ENCODE assay signal across 8 cellular contexts in the genomic region with DNA sequence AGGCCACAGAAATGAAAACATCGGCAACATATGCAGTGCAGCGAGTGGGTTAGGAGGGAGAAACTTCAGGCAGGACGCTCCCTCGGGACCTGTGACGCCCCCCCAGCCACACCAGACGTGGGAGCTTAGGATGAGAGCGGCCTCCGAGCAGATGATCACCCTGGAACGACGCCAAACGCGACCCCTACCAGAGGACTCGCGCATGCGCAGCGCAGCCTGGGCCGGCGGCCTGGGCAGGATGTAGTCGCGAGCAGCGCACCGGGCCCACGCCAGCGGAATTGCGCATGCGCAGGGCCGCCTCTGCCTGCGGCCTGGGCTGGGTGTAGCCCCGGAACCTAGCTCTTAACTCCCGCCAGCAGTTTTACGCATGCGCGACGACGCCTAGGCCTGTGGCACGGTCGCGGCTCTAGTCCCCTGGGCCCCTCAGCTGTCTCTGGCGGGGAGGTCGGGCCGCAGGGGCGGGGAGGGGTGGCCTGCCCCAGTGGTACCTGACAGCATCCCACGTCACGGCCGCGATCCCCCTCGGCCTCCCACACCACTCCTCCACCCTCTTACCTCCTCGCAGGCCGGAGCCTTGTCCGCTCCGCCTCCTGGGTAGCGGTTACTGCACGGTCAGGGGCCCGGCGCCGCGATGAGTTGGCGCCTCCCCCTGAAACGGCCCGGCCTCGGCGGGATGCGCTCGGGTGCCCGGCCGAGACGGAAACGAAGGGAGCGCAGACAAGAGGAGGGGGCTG. TPM values are rescaled to one million over a fixed set of nuclear protein-coding genes. Genes with fewer than 3 reads are reported as not detected.
DNase-seq lines count a peak whose midpoint lies in the region; ATAC-seq and TF ChIP-seq lines count a peak whose summit lies in the region.

Gene RCBTB2 (minus strand): TSS at position 608 of the 734 bp plus-strand sequence. CDS start 11,141 bp downstream, outside the sequence.

- peak; percentile 95 to 100 (median 98) for DNase-seq in CD4-positive, alpha-beta T cell
- peak; percentile 98 for DNase-seq in NCI-H82 treated with DMSO at 0.1 percent for 48 hours (lab: John Stamatoyannopoulos, UW; ENCODE audit: unreplicated experiment)
- peak; percentile 98 for DNase-seq in activated CD8-positive, alpha-beta T cell treated with anti-CD3 and anti-CD28 coated beads for 36 hours
- DNase-seq in ecto neural progenitor cell (ENCODE audit: low spot score), result peak; percentile 99
- peak; percentile 99 for DNase-seq in lower lobe of right lung
- DNase-seq in stimulated activated CD4-positive, alpha-beta T cell treated with anti-CD3 and anti-CD28 coated beads, TNF-alpha, amount 100 ng/mL, for 1 hour (ENCODE audit: low read depth in 3 of 3, low spot score in 1 of 3), result peak; percentile 98 to 99 (median 98)

- TF ChIP-seq CTCF in CD4-positive, alpha-beta T cell (IDR thresholded peaks at IDR 0.05), result no peak
- no peak for TF ChIP-seq CTCF in activated CD8-positive, alpha-beta T cell treated with anti-CD3 and anti-CD28 coated beads for 36 hours (IDR thresholded peaks at IDR 0.05)
- TF ChIP-seq CTCF in lower lobe of right lung (IDR thresholded peaks at IDR 0.05), result no peak

- intact Hi-C loops in CD4-positive, alpha-beta T cell (cut with DNase I, micrococcal nuclease), result loop anchor here (1.0 to 5.0 kb wide), 6 partner anchors 27 to 230 kb away; partner anchors contain the start of genes LPAR6 (in 1 of the 2) and RB1 (in 1 of the 2)
- intact Hi-C loops in activated CD8-positive, alpha-beta T cell treated with anti-CD3 and anti-CD28 coated beads for 36 hours (cut with micrococcal nuclease), result no loop called here
- intact Hi-C loops in lower lobe of right lung (cut with DNase I), result no loop called here

- ATAC-seq in CD4-positive, alpha-beta T cell (ENCODE audit: poor library complexity), result peak; percentile 88
- peak; percentile 80 for ATAC-seq in GM19452 (IDR thresholded peaks at IDR 0.05; ENCODE audit: unreplicated experiment)
- peak; percentile 57 for ATAC-seq in HG03575 (IDR thresholded peaks at IDR 0.05; ENCODE audit: extremely low read depth, insufficient number of reproducible peaks, low FRiP score, unreplicated experiment)
- peak; percentile 93 for ATAC-seq in activated CD8-positive, alpha-beta T cell treated with anti-CD3 and anti-CD28 coated beads for 36 hours
- ATAC-seq in lower lobe of right lung, result peak; percentile 98 to 99

- H3K4me3 Mint-ChIP-seq in CD4-positive, alpha-beta T cell, result peak within 1 kb of the TSS; percentile 97
- H3K4me3 Mint-ChIP-seq in activated CD8-positive, alpha-beta T cell treated with anti-CD3 and anti-CD28 coated beads for 36 hours, result peak within 1 kb of the TSS; percentile 90

- peaks cover 5% of the 10 kb centered on the region for H3K36me3 Mint-ChIP-seq in CD4-positive, alpha-beta T cell (ENCODE audit: low read depth)
- H3K36me3 Mint-ChIP-seq in activated CD8-positive, alpha-beta T cell treated with anti-CD3 and anti-CD28 coated beads for 36 hours (ENCODE audit: low read depth), result no peaks in the 10 kb centered on the region

- no peaks in the 10 kb centered on the region for H3K27me3 ChIP-seq in CD4-positive, alpha-beta T cell (ENCODE audit: control insufficient read depth, insufficient read depth, low read length)
- H3K27me3 ChIP-seq in lower lobe of right lung (ENCODE audit: low read depth), result no peaks in the 10 kb centered on the region

- no peaks in the 10 kb centered on the region for H3K9me3 ChIP-seq in CD4-positive, alpha-beta T cell (ENCODE audit: control insufficient read depth, low read length)
- no peaks in the 10 kb centered on the region for H3K9me3 ChIP-seq in lower lobe of right lung

- CTCF ChIA-PET in CD4-positive, alpha-beta T cell (lab: Charles Lee), result interaction anchor here (1.0 to 1.3 kb wide), 3 partner anchors 47 to 438 kb away, joined by 3 to 6 read pairs (median 3); partner anchors contain the start of gene MED4
- CTCF ChIA-PET in activated CD8-positive, alpha-beta T cell treated with anti-CD3 and anti-CD28 coated beads for 36 hours (lab: Charles Lee), result interaction anchor here (0.6 to 1.3 kb wide), 3 partner anchors 27 to 43 kb away, joined by 3 to 4 read pairs (median 3); no protein-coding TSS in a partner anchor

- H3K9me3 Mint-ChIP-seq in CD4-positive, alpha-beta T cell, result peaks cover 3% of the 10 kb centered on the region
- peaks cover 2% of the 10 kb centered on the region for H3K9me3 Mint-ChIP-seq in activated CD8-positive, alpha-beta T cell treated with anti-CD3 and anti-CD28 coated beads for 36 hours

- H3K36me3 ChIP-seq in lower lobe of right lung, result no peaks in the 10 kb centered on the region

- H3K4me1 ChIP-seq in lower lobe of right lung, result peaks cover 29% of the 10 kb centered on the region

- no peaks in the 10 kb centered on the region for H3K27me3 Mint-ChIP-seq in CD4-positive, alpha-beta T cell
- H3K27me3 Mint-ChIP-seq in activated CD8-positive, alpha-beta T cell treated with anti-CD3 and anti-CD28 coated beads for 36 hours, result no peaks in the 10 kb centered on the region

- peak within 1 kb of the TSS; percentile 93 for H3K27ac ChIP-seq in CD4-positive, alpha-beta T cell (ENCODE audit: low read depth, low read length)
- peak within 1 kb of the TSS; percentile 98 for H3K27ac ChIP-seq in lower lobe of right lung

- peak within 1 kb of the TSS; percentile 90 for H3K27ac Mint-ChIP-seq in CD4-positive, alpha-beta T cell
- H3K27ac Mint-ChIP-seq in activated CD8-positive, alpha-beta T cell treated with anti-CD3 and anti-CD28 coated beads for 36 hours, result peak within 1 kb of the TSS; percentile 97

- H3K4me1 Mint-ChIP-seq in CD4-positive, alpha-beta T cell (ENCODE audit: low read depth), result peaks cover 30% of the 10 kb centered on the region
- peaks cover 15% of the 10 kb centered on the region for H3K4me1 Mint-ChIP-seq in activated CD8-positive, alpha-beta T cell treated with anti-CD3 and anti-CD28 coated beads for 36 hours (ENCODE audit: low read depth)

- peak within 1 kb of the TSS; percentile 76 for H3K4me3 ChIP-seq in lower lobe of right lung

- POLR2A ChIA-PET in CD4-positive, alpha-beta T cell (lab: Charles Lee), result interaction anchor here (0.6 to 4.9 kb wide), 56 partner anchors 9 to 911 kb away, joined by 3 to 132 read pairs (median 5); partner anchors contain the start of genes CAB39L, CDADC1, CYSLTR2 and FNDC3A
- POLR2A ChIA-PET in activated CD8-positive, alpha-beta T cell treated with anti-CD3 and anti-CD28 coated beads for 36 hours (lab: Charles Lee), result interaction anchor here (0.7 to 1.2 kb wide), 5 partner anchors 16 to 50 kb away, joined by 3 to 6 read pairs (median 4); no protein-coding TSS in a partner anchor

RNA-seq across cellular contexts. Expression of gene RCBTB2, which starts in this region (rescaled TPM):
- total RNA-seq in CD4-positive, alpha-beta T cell, result 1 to 10 TPM; 6.1 to 6.5 TPM
- 1 to 10 TPM; 1.6 to 2.2 TPM for total RNA-seq in activated CD8-positive, alpha-beta T cell treated with anti-CD3 and anti-CD28 coated beads for 36 hours
- total RNA-seq in lower lobe of right lung, result 20.1 TPM

Comparison
In these comparisons a context has a peak if more than half of its experiments do, and no peak if none do; other contexts are left out.
1. Peak in every context shown above with its lines: DNase-seq, ATAC-seq, H3K4me3 ChIP-seq and H3K27ac ChIP-seq.
2. intact Hi-C loops: an anchor here in CD4-positive, alpha-beta T cell (1.0 to 5.0 kb wide); none called in activated CD8-positive, alpha-beta T cell treated with anti-CD3 and anti-CD28 coated beads for 36 hours and lower lobe of right lung.